In the genomic region with DNA sequence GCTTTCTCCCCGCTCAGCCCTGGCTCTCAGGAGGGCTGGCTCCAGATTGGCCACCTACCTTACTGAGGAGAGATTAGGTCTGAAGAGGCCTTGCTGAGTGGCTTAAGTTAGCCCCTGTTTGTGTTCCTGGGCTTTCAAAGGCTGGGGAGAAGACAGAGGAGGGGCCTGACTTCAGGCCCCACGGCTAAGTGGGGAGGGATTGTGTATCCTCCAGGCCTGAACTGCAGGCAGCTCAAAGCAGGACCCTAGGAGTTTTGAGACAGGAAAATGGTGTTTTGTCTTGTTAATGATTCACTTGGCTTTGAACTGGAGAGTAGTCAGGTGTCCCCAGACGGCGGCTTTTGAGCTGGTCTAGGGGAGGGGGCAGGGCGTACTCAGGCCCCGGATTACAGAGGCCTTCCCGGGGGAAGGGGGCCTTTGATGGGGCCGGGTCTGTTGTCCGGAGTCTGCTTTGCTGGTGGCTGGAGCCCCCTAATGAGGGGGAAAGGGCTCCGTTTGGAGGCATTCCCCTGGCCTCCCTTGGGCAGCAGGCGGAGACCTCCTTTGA, we compare ENCODE assay signal across 1 cellular context.
TF ChIP-seq lines count a peak whose summit lies in the region.

No MANE protein-coding gene starts in this region.

TF ChIP-seq in WTC11, 78 proteins besides CTCF, POLR2A, EP300 and RAD21 (continued from another document):
- TF ChIP-seq, protein P1, sequence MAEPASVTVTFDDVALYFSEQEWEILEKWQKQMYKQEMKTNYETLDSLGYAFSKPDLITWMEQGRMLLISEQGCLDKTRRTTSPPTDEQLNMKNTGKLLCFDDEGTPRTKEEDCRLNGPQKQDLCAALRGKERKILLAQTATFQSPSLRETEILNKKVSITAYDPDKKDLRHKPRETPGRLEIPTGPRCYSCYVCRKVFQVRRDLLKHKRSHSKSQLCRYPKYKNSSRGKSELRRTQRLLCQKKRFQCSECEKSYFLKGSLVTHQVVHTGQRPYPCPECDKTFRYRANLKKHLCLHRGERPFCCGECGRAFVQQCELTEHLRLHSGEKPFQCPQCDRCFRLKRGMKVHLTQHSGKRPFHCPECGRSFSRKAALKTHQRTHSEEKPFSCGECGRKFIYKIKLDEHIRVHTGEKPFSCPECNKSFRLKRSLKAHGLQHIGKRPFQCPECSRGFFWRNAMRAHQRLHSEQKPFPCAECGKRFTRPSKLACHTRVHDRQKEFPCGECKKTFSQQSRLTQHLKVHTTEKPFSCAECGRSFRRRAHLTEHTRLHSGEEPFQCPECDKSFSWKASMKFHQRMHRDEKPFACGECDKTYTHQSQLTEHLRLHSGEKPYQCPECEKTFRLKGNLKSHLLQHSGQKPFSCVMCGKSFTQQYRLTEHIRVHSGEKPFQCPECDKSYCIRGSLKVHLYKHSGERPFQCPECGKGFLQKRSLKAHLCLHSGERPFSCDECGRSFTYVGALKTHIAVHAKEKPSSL (CRISPR knock-in tag; conservative IDR thresholded peaks at IDR 0.05), result no peak
- TF ChIP-seq NFE2L1 (CRISPR knock-in tag; IDR thresholded peaks at IDR 0.05) (no peak), ZNF121 (CRISPR knock-in tag; IDR thresholded peaks at IDR 0.05) (no peak), NR1H2 (CRISPR knock-in tag; IDR thresholded peaks at IDR 0.05) (no peak), FOXK1 (CRISPR knock-in tag; IDR thresholded peaks at IDR 0.05) (peak; percentile 50), CREB1 (CRISPR knock-in tag; IDR thresholded peaks at IDR 0.05) (no peak), IRF2 (CRISPR knock-in tag; IDR thresholded peaks at IDR 0.05; ENCODE audit: borderline replicate concordance, low read depth) (no peak), FOXP1 (CRISPR knock-in tag; IDR thresholded peaks at IDR 0.05; ENCODE audit: borderline replicate concordance) (peak; percentile 31; the same call in 1 of the 2 replicates), ZNF416 (CRISPR knock-in tag; IDR thresholded peaks at IDR 0.05) (no peak), ZNF138 (CRISPR knock-in tag; conservative IDR thresholded peaks at IDR 0.05) (no peak), SOX15 (CRISPR knock-in tag; IDR thresholded peaks at IDR 0.05) (no peak), RORB (CRISPR knock-in tag; IDR thresholded peaks at IDR 0.05) (no peak), CREM (CRISPR knock-in tag; IDR thresholded peaks at IDR 0.05) (peak; percentile 52; the same call in 1 of the 2 replicates), ZNF219 (CRISPR knock-in tag; IDR thresholded peaks at IDR 0.05; ENCODE audit: borderline replicate concordance) (no peak), HMGA2 (CRISPR knock-in tag; IDR thresholded peaks at IDR 0.05) (no peak)
- TF ChIP-seq, protein P2, sequence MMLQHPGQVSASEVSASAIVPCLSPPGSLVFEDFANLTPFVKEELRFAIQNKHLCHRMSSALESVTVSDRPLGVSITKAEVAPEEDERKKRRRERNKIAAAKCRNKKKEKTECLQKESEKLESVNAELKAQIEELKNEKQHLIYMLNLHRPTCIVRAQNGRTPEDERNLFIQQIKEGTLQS (CRISPR knock-in tag; conservative IDR thresholded peaks at IDR 0.05), result no peak
- TF ChIP-seq, protein P3, sequence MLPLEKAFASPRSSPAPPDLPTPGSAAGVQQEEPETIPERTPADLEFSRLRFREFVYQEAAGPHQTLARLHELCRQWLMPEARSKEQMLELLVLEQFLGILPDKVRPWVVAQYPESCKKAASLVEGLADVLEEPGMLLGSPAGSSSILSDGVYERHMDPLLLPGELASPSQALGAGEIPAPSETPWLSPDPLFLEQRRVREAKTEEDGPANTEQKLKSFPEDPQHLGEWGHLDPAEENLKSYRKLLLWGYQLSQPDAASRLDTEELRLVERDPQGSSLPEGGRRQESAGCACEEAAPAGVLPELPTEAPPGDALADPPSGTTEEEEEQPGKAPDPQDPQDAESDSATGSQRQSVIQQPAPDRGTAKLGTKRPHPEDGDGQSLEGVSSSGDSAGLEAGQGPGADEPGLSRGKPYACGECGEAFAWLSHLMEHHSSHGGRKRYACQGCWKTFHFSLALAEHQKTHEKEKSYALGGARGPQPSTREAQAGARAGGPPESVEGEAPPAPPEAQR (CRISPR knock-in tag; IDR thresholded peaks at IDR 0.05), result no peak
- TF ChIP-seq, protein P4, sequence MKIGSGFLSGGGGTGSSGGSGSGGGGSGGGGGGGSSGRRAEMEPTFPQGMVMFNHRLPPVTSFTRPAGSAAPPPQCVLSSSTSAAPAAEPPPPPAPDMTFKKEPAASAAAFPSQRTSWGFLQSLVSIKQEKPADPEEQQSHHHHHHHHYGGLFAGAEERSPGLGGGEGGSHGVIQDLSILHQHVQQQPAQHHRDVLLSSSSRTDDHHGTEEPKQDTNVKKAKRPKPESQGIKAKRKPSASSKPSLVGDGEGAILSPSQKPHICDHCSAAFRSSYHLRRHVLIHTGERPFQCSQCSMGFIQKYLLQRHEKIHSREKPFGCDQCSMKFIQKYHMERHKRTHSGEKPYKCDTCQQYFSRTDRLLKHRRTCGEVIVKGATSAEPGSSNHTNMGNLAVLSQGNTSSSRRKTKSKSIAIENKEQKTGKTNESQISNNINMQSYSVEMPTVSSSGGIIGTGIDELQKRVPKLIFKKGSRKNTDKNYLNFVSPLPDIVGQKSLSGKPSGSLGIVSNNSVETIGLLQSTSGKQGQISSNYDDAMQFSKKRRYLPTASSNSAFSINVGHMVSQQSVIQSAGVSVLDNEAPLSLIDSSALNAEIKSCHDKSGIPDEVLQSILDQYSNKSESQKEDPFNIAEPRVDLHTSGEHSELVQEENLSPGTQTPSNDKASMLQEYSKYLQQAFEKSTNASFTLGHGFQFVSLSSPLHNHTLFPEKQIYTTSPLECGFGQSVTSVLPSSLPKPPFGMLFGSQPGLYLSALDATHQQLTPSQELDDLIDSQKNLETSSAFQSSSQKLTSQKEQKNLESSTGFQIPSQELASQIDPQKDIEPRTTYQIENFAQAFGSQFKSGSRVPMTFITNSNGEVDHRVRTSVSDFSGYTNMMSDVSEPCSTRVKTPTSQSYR (CRISPR knock-in tag; IDR thresholded peaks at IDR 0.05), result 0 out of 2 replicates have a peak, but pooled peaks have one; percentile 24
- TF ChIP-seq, protein P5, sequence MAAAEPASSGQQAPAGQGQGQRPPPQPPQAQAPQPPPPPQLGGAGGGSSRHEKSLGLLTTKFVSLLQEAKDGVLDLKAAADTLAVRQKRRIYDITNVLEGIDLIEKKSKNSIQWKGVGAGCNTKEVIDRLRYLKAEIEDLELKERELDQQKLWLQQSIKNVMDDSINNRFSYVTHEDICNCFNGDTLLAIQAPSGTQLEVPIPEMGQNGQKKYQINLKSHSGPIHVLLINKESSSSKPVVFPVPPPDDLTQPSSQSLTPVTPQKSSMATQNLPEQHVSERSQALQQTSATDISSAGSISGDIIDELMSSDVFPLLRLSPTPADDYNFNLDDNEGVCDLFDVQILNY (CRISPR knock-in tag; IDR thresholded peaks at IDR 0.05), result no peak
- TF ChIP-seq, protein P6, sequence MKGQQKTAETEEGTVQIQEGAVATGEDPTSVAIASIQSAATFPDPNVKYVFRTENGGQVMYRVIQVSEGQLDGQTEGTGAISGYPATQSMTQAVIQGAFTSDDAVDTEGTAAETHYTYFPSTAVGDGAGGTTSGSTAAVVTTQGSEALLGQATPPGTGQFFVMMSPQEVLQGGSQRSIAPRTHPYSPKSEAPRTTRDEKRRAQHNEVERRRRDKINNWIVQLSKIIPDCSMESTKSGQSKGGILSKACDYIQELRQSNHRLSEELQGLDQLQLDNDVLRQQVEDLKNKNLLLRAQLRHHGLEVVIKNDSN (CRISPR knock-in tag; IDR thresholded peaks at IDR 0.05), result peak; percentile 57; the same call in 1 of the 2 replicates
- TF ChIP-seq, protein P7, sequence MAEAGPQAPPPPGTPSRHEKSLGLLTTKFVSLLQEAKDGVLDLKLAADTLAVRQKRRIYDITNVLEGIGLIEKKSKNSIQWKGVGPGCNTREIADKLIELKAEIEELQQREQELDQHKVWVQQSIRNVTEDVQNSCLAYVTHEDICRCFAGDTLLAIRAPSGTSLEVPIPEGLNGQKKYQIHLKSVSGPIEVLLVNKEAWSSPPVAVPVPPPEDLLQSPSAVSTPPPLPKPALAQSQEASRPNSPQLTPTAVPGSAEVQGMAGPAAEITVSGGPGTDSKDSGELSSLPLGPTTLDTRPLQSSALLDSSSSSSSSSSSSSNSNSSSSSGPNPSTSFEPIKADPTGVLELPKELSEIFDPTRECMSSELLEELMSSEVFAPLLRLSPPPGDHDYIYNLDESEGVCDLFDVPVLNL (CRISPR knock-in tag; IDR thresholded peaks at IDR 0.05; ENCODE audit: borderline replicate concordance, low read depth), result no peak
